ENCODE assay signal across 3 cellular contexts in the genomic region with DNA sequence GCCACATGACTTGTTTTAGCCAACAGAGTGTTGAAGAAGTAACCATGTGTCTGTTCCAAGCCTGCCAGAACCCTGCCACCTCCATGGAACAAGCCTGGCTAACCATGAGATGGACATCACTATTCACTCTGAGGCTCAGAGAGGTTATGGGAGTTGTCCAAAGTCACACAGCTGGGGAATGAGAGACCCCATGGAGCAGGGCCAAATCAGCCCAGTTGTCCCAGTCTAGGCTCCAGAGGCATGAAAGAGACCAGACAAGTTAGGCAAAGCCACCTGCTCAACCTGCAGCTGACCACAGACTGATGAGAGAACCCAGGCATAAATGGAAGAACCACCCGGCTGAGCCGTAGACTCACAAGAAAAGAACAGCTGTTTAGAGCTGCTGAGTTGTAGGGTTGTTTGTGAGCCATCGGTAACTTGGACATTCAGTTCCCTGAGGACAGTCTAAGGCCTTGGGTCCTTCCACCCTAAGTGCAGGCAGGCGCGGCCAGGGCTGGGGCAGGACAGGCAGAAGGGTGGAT.
TF ChIP-seq lines count a peak whose summit lies in the region.

No MANE protein-coding gene starts in this region.

TF ChIP-seq in SK-N-SH, 30 proteins besides CTCF, POLR2A, EP300 and RAD21 (continued from another document):
- TF ChIP-seq MEF2A (IDR thresholded peaks at IDR 0.05; ENCODE audit: borderline replicate concordance, low read depth), result no peak
- TF ChIP-seq NRF1 (IDR thresholded peaks at IDR 0.05; ENCODE audit: low read depth, low read length), result no peak
TF ChIP-seq in SK-N-SH: peak in this region for 0.

TF ChIP-seq in SK-N-SH treated with all-trans-retinoic acid at 6 μM for 48 hours, 23 proteins besides CTCF, POLR2A, EP300 and RAD21:
- TF ChIP-seq, protein P1, sequence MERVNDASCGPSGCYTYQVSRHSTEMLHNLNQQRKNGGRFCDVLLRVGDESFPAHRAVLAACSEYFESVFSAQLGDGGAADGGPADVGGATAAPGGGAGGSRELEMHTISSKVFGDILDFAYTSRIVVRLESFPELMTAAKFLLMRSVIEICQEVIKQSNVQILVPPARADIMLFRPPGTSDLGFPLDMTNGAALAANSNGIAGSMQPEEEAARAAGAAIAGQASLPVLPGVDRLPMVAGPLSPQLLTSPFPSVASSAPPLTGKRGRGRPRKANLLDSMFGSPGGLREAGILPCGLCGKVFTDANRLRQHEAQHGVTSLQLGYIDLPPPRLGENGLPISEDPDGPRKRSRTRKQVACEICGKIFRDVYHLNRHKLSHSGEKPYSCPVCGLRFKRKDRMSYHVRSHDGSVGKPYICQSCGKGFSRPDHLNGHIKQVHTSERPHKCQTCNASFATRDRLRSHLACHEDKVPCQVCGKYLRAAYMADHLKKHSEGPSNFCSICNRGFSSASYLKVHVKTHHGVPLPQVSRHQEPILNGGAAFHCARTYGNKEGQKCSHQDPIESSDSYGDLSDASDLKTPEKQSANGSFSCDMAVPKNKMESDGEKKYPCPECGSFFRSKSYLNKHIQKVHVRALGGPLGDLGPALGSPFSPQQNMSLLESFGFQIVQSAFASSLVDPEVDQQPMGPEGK (CRISPR knock-in tag; IDR thresholded peaks at IDR 0.05; ENCODE audit: borderline replicate concordance), result no peak

TF ChIP-seq in HepG2, 621 proteins besides CTCF, POLR2A, EP300 and RAD21:
- TF ChIP-seq, protein P2, sequence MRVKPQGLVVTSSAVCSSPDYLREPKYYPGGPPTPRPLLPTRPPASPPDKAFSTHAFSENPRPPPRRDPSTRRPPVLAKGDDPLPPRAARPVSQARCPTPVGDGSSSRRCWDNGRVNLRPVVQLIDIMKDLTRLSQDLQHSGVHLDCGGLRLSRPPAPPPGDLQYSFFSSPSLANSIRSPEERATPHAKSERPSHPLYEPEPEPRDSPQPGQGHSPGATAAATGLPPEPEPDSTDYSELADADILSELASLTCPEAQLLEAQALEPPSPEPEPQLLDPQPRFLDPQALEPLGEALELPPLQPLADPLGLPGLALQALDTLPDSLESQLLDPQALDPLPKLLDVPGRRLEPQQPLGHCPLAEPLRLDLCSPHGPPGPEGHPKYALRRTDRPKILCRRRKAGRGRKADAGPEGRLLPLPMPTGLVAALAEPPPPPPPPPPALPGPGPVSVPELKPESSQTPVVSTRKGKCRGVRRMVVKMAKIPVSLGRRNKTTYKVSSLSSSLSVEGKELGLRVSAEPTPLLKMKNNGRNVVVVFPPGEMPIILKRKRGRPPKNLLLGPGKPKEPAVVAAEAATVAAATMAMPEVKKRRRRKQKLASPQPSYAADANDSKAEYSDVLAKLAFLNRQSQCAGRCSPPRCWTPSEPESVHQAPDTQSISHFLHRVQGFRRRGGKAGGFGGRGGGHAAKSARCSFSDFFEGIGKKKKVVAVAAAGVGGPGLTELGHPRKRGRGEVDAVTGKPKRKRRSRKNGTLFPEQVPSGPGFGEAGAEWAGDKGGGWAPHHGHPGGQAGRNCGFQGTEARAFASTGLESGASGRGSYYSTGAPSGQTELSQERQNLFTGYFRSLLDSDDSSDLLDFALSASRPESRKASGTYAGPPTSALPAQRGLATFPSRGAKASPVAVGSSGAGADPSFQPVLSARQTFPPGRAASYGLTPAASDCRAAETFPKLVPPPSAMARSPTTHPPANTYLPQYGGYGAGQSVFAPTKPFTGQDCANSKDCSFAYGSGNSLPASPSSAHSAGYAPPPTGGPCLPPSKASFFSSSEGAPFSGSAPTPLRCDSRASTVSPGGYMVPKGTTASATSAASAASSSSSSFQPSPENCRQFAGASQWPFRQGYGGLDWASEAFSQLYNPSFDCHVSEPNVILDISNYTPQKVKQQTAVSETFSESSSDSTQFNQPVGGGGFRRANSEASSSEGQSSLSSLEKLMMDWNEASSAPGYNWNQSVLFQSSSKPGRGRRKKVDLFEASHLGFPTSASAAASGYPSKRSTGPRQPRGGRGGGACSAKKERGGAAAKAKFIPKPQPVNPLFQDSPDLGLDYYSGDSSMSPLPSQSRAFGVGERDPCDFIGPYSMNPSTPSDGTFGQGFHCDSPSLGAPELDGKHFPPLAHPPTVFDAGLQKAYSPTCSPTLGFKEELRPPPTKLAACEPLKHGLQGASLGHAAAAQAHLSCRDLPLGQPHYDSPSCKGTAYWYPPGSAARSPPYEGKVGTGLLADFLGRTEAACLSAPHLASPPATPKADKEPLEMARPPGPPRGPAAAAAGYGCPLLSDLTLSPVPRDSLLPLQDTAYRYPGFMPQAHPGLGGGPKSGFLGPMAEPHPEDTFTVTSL (CRISPR knock-in tag; IDR thresholded peaks at IDR 0.05; ENCODE audit: borderline replicate concordance), result no peak
- TF ChIP-seq ZNF768 (CRISPR knock-in tag; IDR thresholded peaks at IDR 0.05), result peak; percentile 83
TF ChIP-seq in HepG2: peak in this region for 1.
